In the genomic region with DNA sequence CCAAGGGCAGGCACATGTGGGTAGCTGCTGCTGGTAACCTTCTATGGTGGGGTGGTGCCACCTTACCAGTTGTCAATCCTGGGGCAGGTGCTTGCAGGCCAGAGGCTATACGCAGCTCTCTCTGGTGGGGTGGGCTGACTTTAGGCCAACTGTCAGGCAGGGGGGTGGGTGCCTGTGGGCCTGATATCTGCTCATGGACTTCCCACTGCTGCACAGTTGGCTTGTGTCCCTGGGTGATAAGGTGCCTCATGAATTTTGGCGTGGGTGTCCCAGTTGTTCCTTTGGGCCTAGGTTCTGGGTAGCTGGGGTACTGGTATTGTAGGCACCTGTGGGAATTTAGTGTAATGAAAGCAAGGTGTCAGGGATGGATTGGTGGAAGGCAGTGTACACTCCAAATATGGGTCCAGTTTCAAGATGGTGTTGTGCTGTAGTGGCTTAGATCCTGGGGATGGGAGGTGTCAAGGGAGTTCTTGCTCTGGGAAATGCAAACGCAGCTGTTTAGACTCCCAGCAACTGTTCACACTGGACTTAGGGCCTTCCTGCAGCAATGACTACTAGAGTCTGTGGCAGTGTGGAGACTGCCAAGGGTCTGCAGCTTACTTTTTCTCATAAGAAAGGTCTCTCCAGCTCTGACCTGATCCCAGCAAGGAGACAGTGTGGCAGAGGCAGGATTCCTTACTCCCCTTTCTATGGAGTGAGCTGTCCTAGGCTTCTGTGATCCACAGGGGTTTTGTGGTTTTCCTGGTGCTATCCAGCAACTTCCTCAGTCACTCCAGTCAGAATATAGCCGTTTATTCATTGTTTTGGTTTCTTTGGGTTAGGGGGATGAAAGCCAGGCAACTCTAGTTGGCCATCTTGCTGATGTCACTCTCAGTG, we compare ENCODE assay signal across 22 cellular contexts.
DNase-seq lines count a peak whose midpoint lies in the region; ATAC-seq, FAIRE-seq and TF ChIP-seq lines count a peak whose summit lies in the region.
"Had no signal": no experiment of that assay in that cellular context is flagged by ENCODE, and none has a peak within 500 bp of the region (broad histone marks: within the 10 kb centered on the region; RNA-seq: fewer than 3 reads in every experiment).

No MANE protein-coding gene starts in this region.

- H3K4me1 Mint-ChIP-seq in chondrocyte (ENCODE audit: low read depth) (peaks cover 32% of the 10 kb centered on the region), progenitor cell of endocrine pancreas (ENCODE audit: low read depth) (peaks cover 2% of the 10 kb centered on the region)

- H3K9me3 Mint-ChIP-seq in chondrocyte (ENCODE audit: low read depth) (peaks cover 11% of the 10 kb centered on the region), progenitor cell of endocrine pancreas (ENCODE audit: low read depth) (peaks cover 16% of the 10 kb centered on the region)
- H3K9me3 Mint-ChIP-seq: activated CD8-positive, alpha-beta T cell treated with anti-CD3 and anti-CD28 coated beads for 36 hours; activated T-cell treated with anti-CD3 and anti-CD28 coated beads, Interleukin-2, amount 50 U/mL, for 24 hours; T-helper 1 cell treated with Interleukin-12 subunit alpha and Interleukin-12 subunit beta and Interleukin-4 antibody, amounts not matched to agents 30 μg/mL and 1 μg/mL, for 36 hours had no signal

- peak; percentile 52 for FAIRE-seq in RCC 7860 (lab: Jason Lieb, UNC)

- H3K4me3 Mint-ChIP-seq in chondrocyte (ENCODE audit: unreplicated experiment) = no peak overlapping the region
- no peak overlapping the region for H3K4me3 Mint-ChIP-seq in progenitor cell of endocrine pancreas (ENCODE audit: low read depth)
- H3K4me3 Mint-ChIP-seq: activated CD8-positive, alpha-beta T cell treated with anti-CD3 and anti-CD28 coated beads for 36 hours; activated T-cell treated with anti-CD3 and anti-CD28 coated beads, Interleukin-2, amount 50 U/mL, for 24 hours; T-helper 1 cell treated with Interleukin-12 subunit alpha and Interleukin-12 subunit beta and Interleukin-4 antibody, amounts not matched to agents 30 μg/mL and 1 μg/mL, for 36 hours had no signal

- DNase-seq in NCI-H510A treated with DMSO at 0.1 percent for 48 hours (lab: John Stamatoyannopoulos, UW) = peak; percentile 1
- no peak for DNase-seq in NCI-H510A (lab: John Stamatoyannopoulos, UW)
- peak; percentile 69 for DNase-seq in RCC 7860 (ENCODE audit: low spot score)
- DNase-seq in chondrocyte (ENCODE audit: low spot score) = no peak
- DNase-seq in progenitor cell of endocrine pancreas (ENCODE audit: low spot score, unreplicated experiment) = no peak
- DNase-seq in GM19238 (ENCODE audit: insufficient read length, low spot score) = no peak
- DNase-seq in dedifferentiated amniotic fluid mesenchymal stem cell (ENCODE audit: extremely low spot score) = no peak
- DNase-seq: 8988T; activated CD8-positive, alpha-beta T cell treated with anti-CD3 and anti-CD28 coated beads for 36 hours; activated naive CD4-positive, alpha-beta T cell treated with anti-CD3 and anti-CD28 coated beads, Interleukin-2, amount 50 U/mL, for 16 hours; activated T-cell treated with anti-CD3 and anti-CD28 coated beads, Interleukin-2, amount 50 U/mL, for 24 hours; dermis blood vessel endothelial cell; NCI-H1092; NCI-H2107; NCI-H524 treated with DMSO at 0.1 percent for 48 hours; SIG-M5; spleen; stimulated activated CD8-positive, alpha-beta memory T cell treated with anti-CD3 and anti-CD28 coated beads, Interleukin-4, amount 100 ng/mL, for 48 hours; uterus had no signal

- peaks cover 15% of the 10 kb centered on the region for H3K27me3 Mint-ChIP-seq in chondrocyte (ENCODE audit: low read depth)
- peaks cover 6% of the 10 kb centered on the region for H3K27me3 Mint-ChIP-seq in progenitor cell of endocrine pancreas
- H3K27me3 Mint-ChIP-seq: activated CD8-positive, alpha-beta T cell treated with anti-CD3 and anti-CD28 coated beads for 36 hours; activated T-cell treated with anti-CD3 and anti-CD28 coated beads, Interleukin-2, amount 50 U/mL, for 24 hours had no signal

- H3K36me3 Mint-ChIP-seq in chondrocyte (ENCODE audit: low read depth) (no peaks in the 10 kb centered on the region), progenitor cell of endocrine pancreas (ENCODE audit: insufficient read depth) (no peaks in the 10 kb centered on the region)

- peak overlapping the region; percentile 53 for H3K27ac Mint-ChIP-seq in chondrocyte (ENCODE audit: unreplicated experiment)
- H3K27ac Mint-ChIP-seq in progenitor cell of endocrine pancreas = peak overlapping the region; percentile 51
- H3K27ac Mint-ChIP-seq: activated CD8-positive, alpha-beta T cell treated with anti-CD3 and anti-CD28 coated beads for 36 hours; activated T-cell treated with anti-CD3 and anti-CD28 coated beads, Interleukin-2, amount 50 U/mL, for 24 hours; T-helper 1 cell treated with Interleukin-12 subunit alpha and Interleukin-12 subunit beta and Interleukin-4 antibody, amounts not matched to agents 30 μg/mL and 1 μg/mL, for 36 hours had no signal

- ATAC-seq in GM21723 (IDR thresholded peaks at IDR 0.05; ENCODE audit: unreplicated experiment) = no peak
- ATAC-seq: activated CD8-positive, alpha-beta T cell treated with anti-CD3 and anti-CD28 coated beads for 36 hours; gastroesophageal sphincter had no signal

- TF ChIP-seq CTCF in chondrocyte (IDR thresholded peaks at IDR 0.05) (no peak), progenitor cell of endocrine pancreas (IDR thresholded peaks at IDR 0.05; ENCODE audit: unreplicated experiment) (no peak)

Comparison
In these comparisons a context has a peak if more than half of its experiments do, and no peak if none do; other contexts are left out.
1. DNase-seq: peak in NCI-H510A treated with DMSO at 0.1 percent for 48 hours (single experiment) and RCC 7860 (single experiment); none in NCI-H510A (single experiment), chondrocyte (single experiment), progenitor cell of endocrine pancreas (single experiment), GM19238 (single experiment) and dedifferentiated amniotic fluid mesenchymal stem cell (single experiment).